9 cellular contexts compared by ENCODE assay signal in genomic region chr10:103661951-103662405, GRCh38.
DNase-seq lines count a peak whose midpoint lies in the region; ATAC-seq and TF ChIP-seq lines count a peak whose summit lies in the region.
"Had no signal": no experiment of that assay in that cellular context is flagged by ENCODE, and none has a peak within 500 bp of the region (broad histone marks: within the 10 kb centered on the region; RNA-seq: fewer than 3 reads in every experiment).

No MANE protein-coding gene starts in this region.

- H3K4me3 Mint-ChIP-seq in activated T-cell treated with anti-CD3 and anti-CD28 coated beads, Interleukin-2, amount 50 U/mL, for 72 hours, result peak overlapping the region; percentile 90 to 97
- H3K4me3 Mint-ChIP-seq in endothelial cell (ENCODE audit: unreplicated experiment), result no peak overlapping the region

- H3K36me3 ChIP-seq in adipocyte (ENCODE audit: control insufficient read depth, insufficient read depth, low read length, severe bottlenecking), result peaks cover 27% of the 10 kb centered on the region
- peaks cover 14 to 26% (median 23%) of the 10 kb centered on the region in 3 donors for H3K36me3 ChIP-seq in tibial artery

- H3K4me3 ChIP-seq in adipocyte (ENCODE audit: low read length), result peak overlapping the region; percentile 91
- H3K4me3 ChIP-seq in tibial artery, result peak overlapping the region; percentile 71 to 84

- H3K27ac ChIP-seq in tibial artery, result peak overlapping the region; percentile 92 to 99

- no peak for ATAC-seq in activated T-cell treated with anti-CD3 and anti-CD28 coated beads, Interleukin-2, amount 50 U/mL, for 72 hours (replicated peaks in 1 of 2)
- ATAC-seq in HG02763 (IDR thresholded peaks at IDR 0.05; ENCODE audit: unreplicated experiment), result no peak

- H3K4me1 ChIP-seq in adipocyte (ENCODE audit: control insufficient read depth, insufficient read depth, low read length), result peaks cover 62% of the 10 kb centered on the region
- H3K4me1 ChIP-seq in tibial artery, result peaks cover 0 to 61% (median 35%) of the 10 kb centered on the region in 4 donors

- H3K27ac Mint-ChIP-seq in activated T-cell treated with anti-CD3 and anti-CD28 coated beads, Interleukin-2, amount 50 U/mL, for 72 hours, result no peak overlapping the region
- no peak overlapping the region for H3K27ac Mint-ChIP-seq in endothelial cell (ENCODE audit: unreplicated experiment)

- H3K9me3 ChIP-seq in adipocyte (ENCODE audit: control insufficient read depth, low read length) (peaks cover 5% of the 10 kb centered on the region), tibial artery (no peaks in the 10 kb centered on the region)

- TF ChIP-seq CTCF in tibial artery (IDR thresholded peaks at IDR 0.05) (no peak), endothelial cell (IDR thresholded peaks at IDR 0.05; ENCODE audit: unreplicated experiment) (no peak)

- DNase-seq in activated T-cell treated with anti-CD3 and anti-CD28 coated beads, Interleukin-2, amount 50 U/mL, for 72 hours, result no peak
- no peak for DNase-seq in activated T-cell treated with anti-CD3 and anti-CD28 coated beads, Interleukin-2, amount 50 U/mL, for 1 hour
- peak; percentile 38 for DNase-seq in adipocyte (ENCODE audit: low read depth)
- peak; percentile 74 for DNase-seq in left kidney (ENCODE audit: low read depth, low spot score)
- no peak for DNase-seq in tibial artery
- DNase-seq in T-helper 9 cell, result no peak
- no peak for DNase-seq in endothelial cell (ENCODE audit: low spot score)
- DNase-seq: GDM1 had no signal

- H3K36me3 Mint-ChIP-seq in activated T-cell treated with anti-CD3 and anti-CD28 coated beads, Interleukin-2, amount 50 U/mL, for 72 hours (ENCODE audit: insufficient read depth in 2 of 2), result peaks cover 4 to 5% of the 10 kb centered on the region in 2 donors
- H3K36me3 Mint-ChIP-seq in endothelial cell (ENCODE audit: low read depth, unreplicated experiment), result peaks cover 34% of the 10 kb centered on the region

- H3K9ac ChIP-seq in adipocyte (ENCODE audit: low read length), result peak overlapping the region; percentile 95

- H3K27me3 Mint-ChIP-seq in activated T-cell treated with anti-CD3 and anti-CD28 coated beads, Interleukin-2, amount 50 U/mL, for 72 hours (ENCODE audit: low read depth), result no peaks in the 10 kb centered on the region
- H3K27me3 Mint-ChIP-seq in endothelial cell (ENCODE audit: unreplicated experiment), result peaks cover 14% of the 10 kb centered on the region

- H3K27me3 ChIP-seq in adipocyte (replicated peaks; ENCODE audit: control insufficient read depth, insufficient read depth, low read length) (no peaks in the 10 kb centered on the region), tibial artery (no peaks in the 10 kb centered on the region)

- intact Hi-C loops in tibial artery (cut with DNase I; ENCODE audit: low total_unique reads), result no loop called here

- peaks cover 11% of the 10 kb centered on the region for H3K4me1 Mint-ChIP-seq in activated T-cell treated with anti-CD3 and anti-CD28 coated beads, Interleukin-2, amount 50 U/mL, for 72 hours (ENCODE audit: low read depth)
- H3K4me1 Mint-ChIP-seq in endothelial cell (ENCODE audit: unreplicated experiment), result peaks cover 8% of the 10 kb centered on the region

- peaks cover 4% of the 10 kb centered on the region in 2 donors for H3K9me3 Mint-ChIP-seq in activated T-cell treated with anti-CD3 and anti-CD28 coated beads, Interleukin-2, amount 50 U/mL, for 72 hours
- no peaks in the 10 kb centered on the region for H3K9me3 Mint-ChIP-seq in endothelial cell (ENCODE audit: unreplicated experiment)

Comparison
In these comparisons a context has a peak if more than half of its experiments do, and no peak if none do; other contexts are left out.
1. DNase-seq: peak in adipocyte (single experiment) and left kidney (single experiment); none in activated T-cell treated with anti-CD3 and anti-CD28 coated beads, Interleukin-2, amount 50 U/mL, for 72 hours (0 of 2), activated T-cell treated with anti-CD3 and anti-CD28 coated beads, Interleukin-2, amount 50 U/mL, for 1 hour (single experiment), tibial artery (0 of 2), T-helper 9 cell (single experiment) and endothelial cell (single experiment).